8 cellular contexts compared by ENCODE assay signal in genomic region chr11:116835042-116835772, GRCh38. TPM values are rescaled to one million over a fixed set of nuclear protein-coding genes. Genes with fewer than 3 reads are reported as not detected.
A peak's percentile ranks its signal among the peaks of the same experiment; 100 is the strongest.
DNase-seq lines count a peak whose midpoint lies in the region; ATAC-seq, FAIRE-seq and TF ChIP-seq lines count a peak whose summit lies in the region.

No MANE protein-coding gene starts in this region.

- peaks cover 5% of the 10 kb centered on the region for H3K4me1 Mint-ChIP-seq in activated T-helper 1 cell treated with anti-CD3 and anti-CD28 coated beads, Interleukin-12 subunit alpha, Interleukin-12 subunit beta, Interleukin-2, Interleukin-4 antibody, amounts not matched to agents 30 ng/mL and 10 ng/mL and 1 ng/mL, durations not matched to agents 14 hours and 24 hours and 36 hours (ENCODE audit: low read depth)

- H3K27me3 ChIP-seq in keratinocyte (ENCODE audit: control insufficient read depth, extremely low read depth, insufficient read depth, low read length) (no peaks in the 10 kb centered on the region), thoracic aorta (replicated peaks; ENCODE audit: insufficient read depth) (no peaks in the 10 kb centered on the region)

- H3K36me3 Mint-ChIP-seq in activated T-helper 1 cell treated with anti-CD3 and anti-CD28 coated beads, Interleukin-12 subunit alpha, Interleukin-12 subunit beta, Interleukin-2, Interleukin-4 antibody, amounts not matched to agents 30 ng/mL and 10 ng/mL and 1 ng/mL, durations not matched to agents 14 hours and 24 hours and 36 hours (ENCODE audit: low read depth) = no peaks in the 10 kb centered on the region

- H3K4me3 Mint-ChIP-seq in activated T-helper 1 cell treated with anti-CD3 and anti-CD28 coated beads, Interleukin-12 subunit alpha, Interleukin-12 subunit beta, Interleukin-2, Interleukin-4 antibody, amounts not matched to agents 30 ng/mL and 10 ng/mL and 1 ng/mL, durations not matched to agents 14 hours and 24 hours and 36 hours = peak overlapping the region; percentile 41

- H3K4me3 ChIP-seq in keratinocyte (ENCODE audit: control insufficient read depth in 2 of 3, extremely low read depth in 1 of 3, insufficient read depth in 2 of 3, low read depth in 1 of 3, low read length in 3 of 3) (peak overlapping the region in 1 of 3 experiments; percentile 59), thoracic aorta (peak overlapping the region; percentile 67), lower leg skin (ENCODE audit: low read depth, poor library complexity, severe bottlenecking) (no peak overlapping the region)

- no peak for FAIRE-seq in keratinocyte (lab: Jason Lieb, UNC)

- peak; percentile 21 for ATAC-seq in GM18868 (IDR thresholded peaks at IDR 0.05; ENCODE audit: unreplicated experiment)
- ATAC-seq in HG03139 (IDR thresholded peaks at IDR 0.05; ENCODE audit: unreplicated experiment) = peak; percentile 37
- no peak for ATAC-seq in thoracic aorta (ENCODE audit: insufficient number of reproducible peaks, low FRiP score, low read depth)

- dilution Hi-C loops in keratinocyte (cut with MboI; ENCODE audit: extremely low pct_ligation_motif_present, low sequenced_read_pairs) = no loop called here

- intact Hi-C loops in activated T-helper 1 cell treated with anti-CD3 and anti-CD28 coated beads, Interleukin-12 subunit alpha, Interleukin-12 subunit beta, Interleukin-2, Interleukin-4 antibody, amounts not matched to agents 30 ng/mL and 10 ng/mL and 1 ng/mL, durations not matched to agents 14 hours and 24 hours and 36 hours (cut with micrococcal nuclease) = no loop called here
- intact Hi-C loops in lower leg skin (cut with DNase I; ENCODE audit: low total_unique reads) = no loop called here

- TF ChIP-seq CTCF in keratinocyte (optimal IDR thresholded peaks at IDR 0.05 in 1 of 3, IDR thresholded peaks at IDR 0.05 in 1 of 3, conservative IDR thresholded peaks at IDR 0.05 in 1 of 3; ENCODE audit: extremely low read depth in 1 of 3, insufficient read depth in 2 of 3, low read length in 3 of 3) = no peak
- TF ChIP-seq CTCF in thoracic aorta (IDR thresholded peaks at IDR 0.05) = no peak
- TF ChIP-seq CTCF in lower leg skin (IDR thresholded peaks at IDR 0.05) = no peak

- H2AFZ ChIP-seq in keratinocyte (ENCODE audit: control insufficient read depth, low read length) = peak overlapping the region; percentile 26

- H3K27me3 Mint-ChIP-seq in activated T-helper 1 cell treated with anti-CD3 and anti-CD28 coated beads, Interleukin-12 subunit alpha, Interleukin-12 subunit beta, Interleukin-2, Interleukin-4 antibody, amounts not matched to agents 30 ng/mL and 10 ng/mL and 1 ng/mL, durations not matched to agents 14 hours and 24 hours and 36 hours (ENCODE audit: insufficient read depth) = peaks cover 4% of the 10 kb centered on the region

- no peak for DNase-seq in activated T-helper 1 cell treated with anti-CD3 and anti-CD28 coated beads, Interleukin-12 subunit alpha, Interleukin-12 subunit beta, Interleukin-2, Interleukin-4 antibody, amounts not matched to agents 30 ng/mL and 10 ng/mL and 1 ng/mL, durations not matched to agents 14 hours and 24 hours and 36 hours (ENCODE audit: low spot score)
- no peak for DNase-seq in keratinocyte (ENCODE audit: low read depth, low spot score)
- no peak for DNase-seq in thoracic aorta (ENCODE audit: low spot score)
- no peak for DNase-seq in lower leg skin (ENCODE audit: low spot score in 2 of 2)
- DNase-seq in OCI-M2 (lab: John Stamatoyannopoulos, UW; ENCODE audit: unreplicated experiment) = no peak
- no peak for DNase-seq in RPMI8226

- H3K79me2 ChIP-seq in keratinocyte (ENCODE audit: control insufficient read depth, insufficient read depth, low read length) = no peaks in the 10 kb centered on the region

- peak overlapping the region; percentile 86 for H3K4me2 ChIP-seq in keratinocyte (ENCODE audit: control insufficient read depth, extremely low read depth, insufficient read depth, low read depth, low read length)

- H3K27ac ChIP-seq in keratinocyte (ENCODE audit: control insufficient read depth, insufficient read depth, low read length) (no peak overlapping the region), thoracic aorta (peak overlapping the region; percentile 58 to 84)

- H3K9me3 ChIP-seq in keratinocyte (ENCODE audit: control insufficient read depth, low read depth, low read length) (no peaks in the 10 kb centered on the region), thoracic aorta (no peaks in the 10 kb centered on the region)

- H3K9me3 Mint-ChIP-seq in activated T-helper 1 cell treated with anti-CD3 and anti-CD28 coated beads, Interleukin-12 subunit alpha, Interleukin-12 subunit beta, Interleukin-2, Interleukin-4 antibody, amounts not matched to agents 30 ng/mL and 10 ng/mL and 1 ng/mL, durations not matched to agents 14 hours and 24 hours and 36 hours = no peaks in the 10 kb centered on the region

- H3K4me1 ChIP-seq in keratinocyte (ENCODE audit: control insufficient read depth, extremely low read depth, insufficient read depth, low read length) = peaks cover 4% of the 10 kb centered on the region
- H3K4me1 ChIP-seq in thoracic aorta (ENCODE audit: control insufficient read depth in 1 of 2, low read depth in 2 of 2) = peaks cover 10 to 17% of the 10 kb centered on the region in 2 donors

- no peaks in the 10 kb centered on the region for H3K9me1 ChIP-seq in keratinocyte (ENCODE audit: control insufficient read depth, extremely low read depth, insufficient read depth, low read length)

- H3K36me3 ChIP-seq in keratinocyte (ENCODE audit: control insufficient read depth in 2 of 2, extremely low read depth in 1 of 2, insufficient read depth in 2 of 2, low read length in 2 of 2) (no peaks in the 10 kb centered on the region), thoracic aorta (no peaks in the 10 kb centered on the region)

- H3K9ac ChIP-seq in keratinocyte (ENCODE audit: control insufficient read depth, extremely low read depth, insufficient read depth, low read length) = peak overlapping the region; percentile 15

- no peak for TF ChIP-seq POLR2A in lower leg skin (IDR thresholded peaks at IDR 0.05)

- H3K27ac Mint-ChIP-seq in activated T-helper 1 cell treated with anti-CD3 and anti-CD28 coated beads, Interleukin-12 subunit alpha, Interleukin-12 subunit beta, Interleukin-2, Interleukin-4 antibody, amounts not matched to agents 30 ng/mL and 10 ng/mL and 1 ng/mL, durations not matched to agents 14 hours and 24 hours and 36 hours = no peak overlapping the region

- no peaks in the 10 kb centered on the region for H4K20me1 ChIP-seq in keratinocyte (ENCODE audit: control insufficient read depth, extremely low read depth, insufficient read depth, low read length)

- WGBS in lower leg skin, 2 donors = 46 to 50% methylated on average over 28 of the region's 28 CpGs

RNA-seq across cellular contexts. Expression of gene APOA1, which starts 2.2 kb away (rescaled TPM):
- 0.22 TPM in 1 of 2 replicates, not detected in the other for total RNA-seq in activated T-helper 1 cell treated with anti-CD3 and anti-CD28 coated beads, Interleukin-12 subunit alpha, Interleukin-12 subunit beta, Interleukin-2, Interleukin-4 antibody, amounts not matched to agents 30 ng/mL and 10 ng/mL and 1 ng/mL, durations not matched to agents 14 hours and 24 hours and 36 hours
- 0.10 TPM in 1 of 3 replicates, not detected in the others for polyA plus RNA-seq in keratinocyte
- 0.56 TPM for polyA plus RNA-seq in keratinocyte (2011; ENCODE audit: low read depth)
- polyA plus RNA-seq in keratinocyte (2011; cell fraction: cytosol; rRNA removed) = not detected in 2 replicates
- polyA plus RNA-seq in keratinocyte (2011; cell fraction: nucleus; rRNA removed) = 0.28 TPM in 1 of 2 replicates, not detected in the other
- 0.25 TPM in 1 of 2 replicates, not detected in the other for polyA plus RNA-seq in keratinocyte (2012; ENCODE audit: low replicate concordance)
- 0.20 TPM in 1 of 3 replicates, not detected in the others for polyA minus RNA-seq in keratinocyte
- not detected for polyA minus RNA-seq in keratinocyte (2011; cell fraction: cytosol; rRNA and poly(A)+ RNA removed)
- polyA minus RNA-seq in keratinocyte (2011; cell fraction: nucleus; rRNA and poly(A)+ RNA removed) = 0.53 TPM in 1 of 2 replicates, not detected in the other
- not detected for total RNA-seq in thoracic aorta
- total RNA-seq in lower leg skin = 1 to 10 TPM in 2 of 4 donors, not detected in 2; 1.6 to 1.7 TPM

RNA-seq across cellular contexts. Expression of gene APOC3, which starts 5.5 kb away (rescaled TPM):
- total RNA-seq in activated T-helper 1 cell treated with anti-CD3 and anti-CD28 coated beads, Interleukin-12 subunit alpha, Interleukin-12 subunit beta, Interleukin-2, Interleukin-4 antibody, amounts not matched to agents 30 ng/mL and 10 ng/mL and 1 ng/mL, durations not matched to agents 14 hours and 24 hours and 36 hours = not detected in 2 replicates
- polyA plus RNA-seq in keratinocyte = not detected in 3 replicates
- polyA plus RNA-seq in keratinocyte (2011; ENCODE audit: low read depth) = not detected
- polyA plus RNA-seq in keratinocyte (2011; cell fraction: cytosol; rRNA removed) = not detected in 2 replicates
- not detected in 2 replicates for polyA plus RNA-seq in keratinocyte (2011; cell fraction: nucleus; rRNA removed)
- polyA plus RNA-seq in keratinocyte (2012; ENCODE audit: low replicate concordance) = not detected in 2 replicates
- not detected in 3 replicates for polyA minus RNA-seq in keratinocyte
- not detected for polyA minus RNA-seq in keratinocyte (2011; cell fraction: cytosol; rRNA and poly(A)+ RNA removed)
- polyA minus RNA-seq in keratinocyte (2011; cell fraction: nucleus; rRNA and poly(A)+ RNA removed) = not detected in 2 replicates
- not detected for total RNA-seq in thoracic aorta
- total RNA-seq in lower leg skin = not detected

RNA-seq across cellular contexts. Expression of gene APOA4, which starts 12.1 kb away (rescaled TPM):
- total RNA-seq in activated T-helper 1 cell treated with anti-CD3 and anti-CD28 coated beads, Interleukin-12 subunit alpha, Interleukin-12 subunit beta, Interleukin-2, Interleukin-4 antibody, amounts not matched to agents 30 ng/mL and 10 ng/mL and 1 ng/mL, durations not matched to agents 14 hours and 24 hours and 36 hours = not detected in 2 replicates
- polyA plus RNA-seq in keratinocyte = not detected in 3 replicates
- not detected for polyA plus RNA-seq in keratinocyte (2011; ENCODE audit: low read depth)
- not detected in 2 replicates for polyA plus RNA-seq in keratinocyte (2011; cell fraction: cytosol; rRNA removed)
- polyA plus RNA-seq in keratinocyte (2011; cell fraction: nucleus; rRNA removed) = not detected in 2 replicates
- polyA plus RNA-seq in keratinocyte (2012; ENCODE audit: low replicate concordance) = not detected in 2 replicates
- not detected in 3 replicates for polyA minus RNA-seq in keratinocyte
- not detected for polyA minus RNA-seq in keratinocyte (2011; cell fraction: cytosol; rRNA and poly(A)+ RNA removed)
- not detected in 2 replicates for polyA minus RNA-seq in keratinocyte (2011; cell fraction: nucleus; rRNA and poly(A)+ RNA removed)
- total RNA-seq in thoracic aorta (under 1 TPM in 1 of 2 donors, not detected in 1; 0.99 TPM), lower leg skin (not detected)

RNA-seq across cellular contexts. Expression of gene APOA5, which starts 43.5 kb away (rescaled TPM):
- not detected in 2 replicates for total RNA-seq in activated T-helper 1 cell treated with anti-CD3 and anti-CD28 coated beads, Interleukin-12 subunit alpha, Interleukin-12 subunit beta, Interleukin-2, Interleukin-4 antibody, amounts not matched to agents 30 ng/mL and 10 ng/mL and 1 ng/mL, durations not matched to agents 14 hours and 24 hours and 36 hours
- polyA plus RNA-seq in keratinocyte = not detected in 3 replicates
- polyA plus RNA-seq in keratinocyte (2011; ENCODE audit: low read depth) = not detected
- polyA plus RNA-seq in keratinocyte (2011; cell fraction: cytosol; rRNA removed) = not detected in 2 replicates
- polyA plus RNA-seq in keratinocyte (2011; cell fraction: nucleus; rRNA removed) = not detected in 2 replicates
- not detected in 2 replicates for polyA plus RNA-seq in keratinocyte (2012; ENCODE audit: low replicate concordance)
- not detected in 3 replicates for polyA minus RNA-seq in keratinocyte
- polyA minus RNA-seq in keratinocyte (2011; cell fraction: cytosol; rRNA and poly(A)+ RNA removed) = not detected
- polyA minus RNA-seq in keratinocyte (2011; cell fraction: nucleus; rRNA and poly(A)+ RNA removed) = not detected in 2 replicates
- total RNA-seq in thoracic aorta = not detected
- total RNA-seq in lower leg skin = not detected

RNA-seq across cellular contexts. Expression of gene ZPR1, which starts 47.4 kb away (rescaled TPM):
- total RNA-seq in activated T-helper 1 cell treated with anti-CD3 and anti-CD28 coated beads, Interleukin-12 subunit alpha, Interleukin-12 subunit beta, Interleukin-2, Interleukin-4 antibody, amounts not matched to agents 30 ng/mL and 10 ng/mL and 1 ng/mL, durations not matched to agents 14 hours and 24 hours and 36 hours = 104 TPM in 2 replicates
- 61.2 to 77.9 TPM (median 71.1 TPM) in 3 replicates for polyA plus RNA-seq in keratinocyte
- 100 TPM for polyA plus RNA-seq in keratinocyte (2011; ENCODE audit: low read depth)
- 62.3 and 75.6 TPM in 2 replicates for polyA plus RNA-seq in keratinocyte (2011; cell fraction: cytosol; rRNA removed)
- 40.1 and 54.0 TPM in 2 replicates for polyA plus RNA-seq in keratinocyte (2011; cell fraction: nucleus; rRNA removed)
- polyA plus RNA-seq in keratinocyte (2012; ENCODE audit: low replicate concordance) = 45.7 and 53.1 TPM in 2 replicates
- polyA minus RNA-seq in keratinocyte = 27.1 to 81.3 TPM (median 50.2 TPM) in 3 replicates
- polyA minus RNA-seq in keratinocyte (2011; cell fraction: cytosol; rRNA and poly(A)+ RNA removed) = 50.1 TPM
- polyA minus RNA-seq in keratinocyte (2011; cell fraction: nucleus; rRNA and poly(A)+ RNA removed) = 9.7 and 30.9 TPM in 2 replicates
- total RNA-seq in thoracic aorta = 10 to 100 TPM; 30.7 to 36.2 TPM
- total RNA-seq in lower leg skin = 10 to 100 TPM; 21.7 to 33.8 (median 26.1) TPM
